Comparison of ENCODE assay signal across 8 cellular contexts in genomic region chr1:211382182-211382713, GRCh38. TPM values are rescaled to one million over a fixed set of nuclear protein-coding genes. Genes with fewer than 3 reads are reported as not detected.
DNase-seq lines count a peak whose midpoint lies in the region; ATAC-seq, FAIRE-seq and TF ChIP-seq lines count a peak whose summit lies in the region.

No MANE protein-coding gene starts in this region.

- peak overlapping the region; percentile 92 for H4K8ac ChIP-seq in trophoblast cell (ENCODE audit: low read depth, low read length)

- H3K4ac ChIP-seq in trophoblast cell (ENCODE audit: low read depth, low read length), result no peak overlapping the region

- H3K4me3 ChIP-seq in Panc1 (ENCODE audit: low read depth in 2 of 2, low read length in 2 of 2), result peak overlapping the region; percentile 76 to 81
- H3K4me3 ChIP-seq in epithelial cell of proximal tubule (ENCODE audit: low read depth, low read length), result peak overlapping the region; percentile 65
- peak overlapping the region; percentile 58 for H3K4me3 ChIP-seq in trophoblast cell (ENCODE audit: low read depth, low read length)

- no peak overlapping the region for H2BK12ac ChIP-seq in trophoblast cell (ENCODE audit: low read length)

- in situ Hi-C loops in Panc1 (cut with HindIII; ENCODE audit: low pct_unique_long_range_greater_than_20kb, low sequenced_read_pairs), result no loop called here

- BruUV-seq in Panc1 (replicated peaks; lab: Mats Ljungman, UMichigan), result TSS peak; percentile 93

- H2BK120ac ChIP-seq in trophoblast cell (ENCODE audit: insufficient read depth, low read length, poor library complexity), result no peak overlapping the region

- no peak overlapping the region for H4K91ac ChIP-seq in trophoblast cell (ENCODE audit: low read depth, low read length)

- ATAC-seq in Panc1, result no peak
- no peak for ATAC-seq in HG02610 (IDR thresholded peaks at IDR 0.05; ENCODE audit: unreplicated experiment)

- CTCF ChIA-PET in Panc1 (lab: Charles Lee), result no interaction called here

- no peaks in the 10 kb centered on the region for H3K9me3 ChIP-seq in Panc1 (ENCODE audit: control insufficient read depth, insufficient read depth, low read depth, low read length)
- no peaks in the 10 kb centered on the region for H3K9me3 ChIP-seq in trophoblast cell (ENCODE audit: insufficient read depth, low read depth, low read length)

- peak overlapping the region; percentile 87 for H3K4me2 ChIP-seq in trophoblast cell (ENCODE audit: low read length)

- H3K23ac ChIP-seq in trophoblast cell (ENCODE audit: low read length), result no peak overlapping the region

- FAIRE-seq in G401.6 (lab: Jason Lieb, UNC), result peak; percentile 54

- POLR2A ChIA-PET in Panc1 (lab: Charles Lee), result interaction anchor here (0.5 to 0.6 kb wide), 4 partner anchors 18 to 197 kb away, joined by 3 to 7 read pairs (median 5); partner anchors contain the start of gene SLC30A1

- peak overlapping the region; percentile 67 for H3K9ac ChIP-seq in trophoblast cell (ENCODE audit: low read length)

- H3K27me3 ChIP-seq in Panc1 (ENCODE audit: control insufficient read depth, insufficient read depth, low read length) (no peaks in the 10 kb centered on the region), trophoblast cell (ENCODE audit: insufficient read depth, low read length) (no peaks in the 10 kb centered on the region)

- H3K36me3 ChIP-seq in Panc1 (ENCODE audit: control insufficient read depth, insufficient read depth, low read length), result peaks cover 3% of the 10 kb centered on the region; the same call in 1 of the 2 replicates
- H3K36me3 ChIP-seq in trophoblast cell (ENCODE audit: control insufficient read depth in 1 of 2, insufficient read depth in 2 of 2, low read length in 2 of 2), result no peaks in the 10 kb centered on the region

- DNase-seq in Panc1 (ENCODE audit: low read depth, low spot score) (no peak), epithelial cell of proximal tubule (ENCODE audit: low read depth) (no peak), trophoblast cell (no peak), GM10266 (ENCODE audit: extremely low spot score) (no peak), NCI-H2196 treated with DMSO at 0.1 percent for 48 hours (lab: John Stamatoyannopoulos, UW; ENCODE audit: unreplicated experiment) (no peak)
- no peak for DNase-seq in activated CD4-positive, alpha-beta T cell treated with anti-CD3 and anti-CD28 coated beads for 48 hours

- H2BK5ac ChIP-seq in trophoblast cell (ENCODE audit: low read depth, low read length, poor library complexity), result no peak overlapping the region

- 0 out of 2 replicates have a peak, but pooled peaks cover 6% of the 10 kb centered on the region for H3K4me1 ChIP-seq in Panc1 (ENCODE audit: control insufficient read depth, insufficient read depth, low read length)
- peaks cover 2% of the 10 kb centered on the region in 2 experiments for H3K4me1 ChIP-seq in trophoblast cell (ENCODE audit: control insufficient read depth in 1 of 2, insufficient read depth in 2 of 2, low read length in 2 of 2)

- no peak for TF ChIP-seq CTCF in Panc1 (IDR thresholded peaks at IDR 0.05)
- no peak for TF ChIP-seq CTCF in epithelial cell of proximal tubule (conservative IDR thresholded peaks at IDR 0.05; ENCODE audit: low read depth, low read length)
- TF ChIP-seq CTCF in GM10266 (IDR thresholded peaks at IDR 0.05; ENCODE audit: control insufficient read depth, insufficient read depth, low read depth, missing control alignments), result no peak

- WGBS in trophoblast cell (ENCODE audit: extremely low coverage, insufficient coverage, insufficient read length), result no CpG with 5 or more reads among the region's 17 CpGs

- peaks cover 4% of the 10 kb centered on the region for H3K79me2 ChIP-seq in trophoblast cell (ENCODE audit: control insufficient read depth, insufficient read depth, low read length, poor library complexity)

- H3K18ac ChIP-seq in trophoblast cell (ENCODE audit: low read length), result no peak overlapping the region

- intact Hi-C loops in Panc1 (cut with micrococcal nuclease; ENCODE audit: unreplicated experiment), result loop anchor here (10.0 kb wide), 1 partner anchor 57 kb away; the partner anchor contains the start of gene TRAF5

- no peak overlapping the region for H4K12ac ChIP-seq in trophoblast cell (ENCODE audit: low read depth, low read length)

- H3K27ac ChIP-seq in Panc1 (ENCODE audit: low read length) (peak overlapping the region; percentile 96), trophoblast cell (ENCODE audit: low read depth, low read length) (no peak overlapping the region)

- H3K79me1 ChIP-seq in trophoblast cell (ENCODE audit: low read length), result peaks cover 8% of the 10 kb centered on the region

- H3K14ac ChIP-seq in trophoblast cell (ENCODE audit: low read length), result peak overlapping the region; percentile 48

- H2AFZ ChIP-seq in trophoblast cell (ENCODE audit: insufficient read depth, low read length, poor library complexity), result peak overlapping the region; percentile 58

- H2AK5ac ChIP-seq in trophoblast cell (ENCODE audit: low read length), result no peak overlapping the region

RNA-seq across cellular contexts. Expression of gene TRAF5, which starts 55.6 kb away (rescaled TPM):
- total RNA-seq in Panc1 (2021; ENCODE audit: unreplicated experiment) (10.5 TPM), epithelial cell of proximal tubule (6.4 and 9.1 TPM in 2 replicates)
- 5.8 TPM for polyA plus RNA-seq in Panc1 (2012; ENCODE audit: insufficient read length)
- polyA plus RNA-seq in trophoblast cell (2013), result 4.9 TPM in 2 replicates
